ENCODE assay signal across 37 cellular contexts in the genomic region with DNA sequence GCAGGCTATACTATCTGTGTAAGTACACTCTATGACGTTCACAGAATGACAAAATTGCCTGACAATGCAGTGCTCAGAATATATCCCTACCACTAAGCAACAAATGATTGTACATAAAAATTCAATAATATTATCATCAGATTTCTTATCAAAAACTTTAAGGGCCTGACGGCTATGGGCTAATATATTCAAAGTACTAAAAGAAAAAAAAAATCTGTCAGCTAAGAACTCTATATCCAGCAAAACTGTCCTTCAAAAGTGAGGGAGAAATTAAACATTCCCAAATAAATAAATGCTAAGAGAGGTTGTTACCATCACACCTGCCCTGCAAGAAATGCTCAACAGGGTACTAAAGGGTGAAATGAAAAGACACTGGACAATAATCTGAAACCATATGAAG.
"Had no signal": no experiment of that assay in that cellular context is flagged by ENCODE, and none has a peak within 500 bp of the region (broad histone marks: within the 10 kb centered on the region; RNA-seq: fewer than 3 reads in every experiment).

No MANE protein-coding gene starts in this region.

- H3K27me3 Mint-ChIP-seq: activated naive CD4-positive, alpha-beta T cell treated with anti-CD3 and anti-CD28 coated beads, Interleukin-2, amount 10 ng/mL, durations not matched to agents 7 days and 5 days; brain had no signal

- H3K27ac Mint-ChIP-seq: activated naive CD4-positive, alpha-beta T cell treated with anti-CD3 and anti-CD28 coated beads for 36 hours; activated naive CD4-positive, alpha-beta T cell treated with anti-CD3 and anti-CD28 coated beads, Interleukin-2, amount 10 ng/mL, durations not matched to agents 7 days and 5 days; activated naive CD4-positive, alpha-beta T cell treated with anti-CD3 and anti-CD28 coated beads, Interleukin-2, amount 50 U/mL, for 24 hours; activated naive CD4-positive, alpha-beta T cell treated with anti-CD3 and anti-CD28 coated beads, Interleukin-2, amount 50 U/mL, for 72 hours; activated naive CD8-positive, alpha-beta T cell; activated naive CD8-positive, alpha-beta T cell treated with anti-CD3 and anti-CD28 coated beads for 36 hours; activated naive CD8-positive, alpha-beta T cell treated with anti-CD3 and anti-CD28 coated beads, Interleukin-2, amount 10 ng/mL, durations not matched to agents 7 days and 5 days; activated naive CD8-positive, alpha-beta T cell treated with anti-CD3 and anti-CD28 coated beads, Interleukin-2, amount 50 U/mL, for 24 hours; activated T-cell treated with anti-CD3 and anti-CD28 coated beads, Interleukin-2, amount 50 U/mL, for 24 hours; activated T-cell treated with anti-CD3 and anti-CD28 coated beads, Interleukin-2, amount 50 U/mL, for 72 hours; activated T-helper 1 cell treated with anti-CD3 and anti-CD28 coated beads, Interleukin-12 subunit alpha, Interleukin-12 subunit beta, Interleukin-2, Interleukin-4 antibody, amounts not matched to agents 30 ng/mL and 10 ng/mL and 1 ng/mL, durations not matched to agents 14 hours and 24 hours and 36 hours; activated T-helper 17 cell treated with anti-CD3 and anti-CD28 coated beads, Interleukin-2, amount 50 U/mL, for 72 hours; activated T-helper 2 cell treated with anti-CD3 and anti-CD28 coated beads, Interferon-gamma antibody, Interleukin-2, Interleukin-4, amounts not matched to agents 10 μg/mL and 5 μg/mL and 100 μg/mL, durations not matched to agents 14 hours and 24 hours and 36 hours; brain had no signal

- H3K4me3 Mint-ChIP-seq: activated naive CD4-positive, alpha-beta T cell treated with anti-CD3 and anti-CD28 coated beads for 36 hours; activated naive CD4-positive, alpha-beta T cell treated with anti-CD3 and anti-CD28 coated beads, Interleukin-2, amount 10 ng/mL, durations not matched to agents 7 days and 5 days; activated naive CD4-positive, alpha-beta T cell treated with anti-CD3 and anti-CD28 coated beads, Interleukin-2, amount 50 U/mL, for 24 hours; activated naive CD8-positive, alpha-beta T cell; activated naive CD8-positive, alpha-beta T cell treated with anti-CD3 and anti-CD28 coated beads for 36 hours; activated naive CD8-positive, alpha-beta T cell treated with anti-CD3 and anti-CD28 coated beads, Interleukin-2, amount 10 ng/mL, durations not matched to agents 7 days and 5 days; activated naive CD8-positive, alpha-beta T cell treated with anti-CD3 and anti-CD28 coated beads, Interleukin-2, amount 50 U/mL, for 24 hours; activated T-cell treated with anti-CD3 and anti-CD28 coated beads, Interleukin-2, amount 50 U/mL, for 24 hours; activated T-cell treated with anti-CD3 and anti-CD28 coated beads, Interleukin-2, amount 50 U/mL, for 4 hours; activated T-cell treated with anti-CD3 and anti-CD28 coated beads, Interleukin-2, amount 50 U/mL, for 72 hours; activated T-helper 1 cell treated with anti-CD3 and anti-CD28 coated beads, Interleukin-12 subunit alpha, Interleukin-12 subunit beta, Interleukin-2, Interleukin-4 antibody, amounts not matched to agents 30 ng/mL and 10 ng/mL and 1 ng/mL, durations not matched to agents 14 hours and 24 hours and 36 hours; activated T-helper 17 cell treated with anti-CD3 and anti-CD28 coated beads, Interleukin-2, amount 50 U/mL, for 72 hours; brain; central memory CD8-positive, alpha-beta T cell had no signal

- H3K36me3 ChIP-seq: adrenal gland, ascending aorta, brain microvascular endothelial cell, breast epithelium, cardiac muscle cell had no signal

- H3K4me1 ChIP-seq: adrenal gland, ascending aorta, body of pancreas, breast epithelium had no signal

- DNase-seq: activated effector memory CD4-positive, alpha-beta T cell treated with anti-CD3 and anti-CD28 coated beads, Interleukin-2, amount 50 U/mL, for 16 hours; activated effector memory CD4-positive, alpha-beta T cell treated with Interleukin-2 at 50 U/mL for 16 hours; activated gamma-delta T cell; activated gamma-delta T cell treated with Interleukin-2 at 50 U/mL for 16 hours; activated naive CD4-positive, alpha-beta T cell; activated naive CD4-positive, alpha-beta T cell treated with anti-CD3 and anti-CD28 coated beads for 36 hours; activated naive CD4-positive, alpha-beta T cell treated with anti-CD3 and anti-CD28 coated beads, Interleukin-2, amount 10 ng/mL, durations not matched to agents 7 days and 5 days; activated naive CD4-positive, alpha-beta T cell treated with anti-CD3 and anti-CD28 coated beads, Interleukin-2, amount 50 U/mL, for 16 hours; activated naive CD4-positive, alpha-beta T cell treated with Interleukin-2 at 50 U/mL for 16 hours; activated naive CD8-positive, alpha-beta T cell treated with anti-CD3 and anti-CD28 coated beads for 36 hours; activated naive CD8-positive, alpha-beta T cell treated with anti-CD3 and anti-CD28 coated beads, Interleukin-2, amount 10 ng/mL, durations not matched to agents 7 days and 5 days; activated naive CD8-positive, alpha-beta T cell treated with anti-CD3 and anti-CD28 coated beads, Interleukin-2, amount 50 U/mL, for 24 hours; activated T-cell treated with anti-CD3 and anti-CD28 coated beads, Interleukin-2, amount 50 U/mL, for 24 hours; activated T-cell treated with anti-CD3 and anti-CD28 coated beads, Interleukin-2, amount 50 U/mL, for 4 hours; activated T-cell treated with anti-CD3 and anti-CD28 coated beads, Interleukin-2, amount 50 U/mL, for 48 hours; activated T-cell treated with anti-CD3 and anti-CD28 coated beads, Interleukin-2, amount 50 U/mL, for 72 hours; adrenal gland; amniotic stem cell; amygdala; anterior cingulate cortex; aorta; body of pancreas; brain microvascular endothelial cell; caudate nucleus; central memory CD4-positive, alpha-beta T cell; cerebellar nuclear complex had no signal

- H3K27ac ChIP-seq: adrenal gland, ascending aorta, body of pancreas, brain microvascular endothelial cell, breast epithelium, cardiac muscle cell had no signal

- H3K9me3 Mint-ChIP-seq: activated naive CD4-positive, alpha-beta T cell treated with anti-CD3 and anti-CD28 coated beads, Interleukin-2, amount 10 ng/mL, durations not matched to agents 7 days and 5 days; activated naive CD4-positive, alpha-beta T cell treated with anti-CD3 and anti-CD28 coated beads, Interleukin-2, amount 50 U/mL, for 72 hours; activated naive CD8-positive, alpha-beta T cell treated with anti-CD3 and anti-CD28 coated beads for 36 hours; activated naive CD8-positive, alpha-beta T cell treated with anti-CD3 and anti-CD28 coated beads, Interleukin-2, amount 10 ng/mL, durations not matched to agents 7 days and 5 days; activated naive CD8-positive, alpha-beta T cell treated with anti-CD3 and anti-CD28 coated beads, Interleukin-2, amount 50 U/mL, for 24 hours; activated T-cell treated with anti-CD3 and anti-CD28 coated beads, Interleukin-2, amount 50 U/mL, for 72 hours; activated T-helper 1 cell treated with anti-CD3 and anti-CD28 coated beads, Interleukin-12 subunit alpha, Interleukin-12 subunit beta, Interleukin-2, Interleukin-4 antibody, amounts not matched to agents 30 ng/mL and 10 ng/mL and 1 ng/mL, durations not matched to agents 14 hours and 24 hours and 36 hours; activated T-helper 17 cell treated with anti-CD3 and anti-CD28 coated beads, Interleukin-2, amount 50 U/mL, for 72 hours; activated T-helper 2 cell treated with anti-CD3 and anti-CD28 coated beads, Interferon-gamma antibody, Interleukin-2, Interleukin-4, amounts not matched to agents 10 μg/mL and 5 μg/mL and 100 μg/mL, durations not matched to agents 14 hours and 24 hours and 36 hours; central memory CD8-positive, alpha-beta T cell had no signal

- H3K9me3 ChIP-seq: adrenal gland, body of pancreas, breast epithelium had no signal

- ATAC-seq: activated naive CD4-positive, alpha-beta T cell treated with anti-CD3 and anti-CD28 coated beads, Interleukin-2, amount 50 U/mL, for 72 hours; activated naive CD8-positive, alpha-beta T cell treated with anti-CD3 and anti-CD28 coated beads, Interleukin-2, amount 50 U/mL, for 24 hours; activated T-cell treated with anti-CD3 and anti-CD28 coated beads, Interleukin-2, amount 50 U/mL, for 4 hours; activated T-cell treated with anti-CD3 and anti-CD28 coated beads, Interleukin-2, amount 50 U/mL, for 72 hours; activated T-helper 17 cell treated with anti-CD3 and anti-CD28 coated beads, Interleukin-2, amount 50 U/mL, for 72 hours; body of pancreas had no signal

- H3K4me1 Mint-ChIP-seq: activated naive CD4-positive, alpha-beta T cell treated with anti-CD3 and anti-CD28 coated beads, Interleukin-2, amount 10 ng/mL, durations not matched to agents 7 days and 5 days; activated naive CD4-positive, alpha-beta T cell treated with anti-CD3 and anti-CD28 coated beads, Interleukin-2, amount 50 U/mL, for 24 hours; activated naive CD8-positive, alpha-beta T cell treated with anti-CD3 and anti-CD28 coated beads for 36 hours; activated naive CD8-positive, alpha-beta T cell treated with anti-CD3 and anti-CD28 coated beads, Interleukin-2, amount 10 ng/mL, durations not matched to agents 7 days and 5 days; activated naive CD8-positive, alpha-beta T cell treated with anti-CD3 and anti-CD28 coated beads, Interleukin-2, amount 50 U/mL, for 24 hours; activated T-helper 17 cell treated with anti-CD3 and anti-CD28 coated beads, Interleukin-2, amount 50 U/mL, for 72 hours; brain; central memory CD8-positive, alpha-beta T cell had no signal

- H3K36me3 Mint-ChIP-seq: activated naive CD4-positive, alpha-beta T cell treated with anti-CD3 and anti-CD28 coated beads, Interleukin-2, amount 10 ng/mL, durations not matched to agents 7 days and 5 days; activated naive CD4-positive, alpha-beta T cell treated with anti-CD3 and anti-CD28 coated beads, Interleukin-2, amount 50 U/mL, for 72 hours; activated naive CD8-positive, alpha-beta T cell; activated naive CD8-positive, alpha-beta T cell treated with anti-CD3 and anti-CD28 coated beads, Interleukin-2, amount 10 ng/mL, durations not matched to agents 7 days and 5 days had no signal

- H3K4me3 ChIP-seq: adrenal gland, ascending aorta, body of pancreas, breast epithelium, cardiac muscle cell had no signal
